In the genomic region with DNA sequence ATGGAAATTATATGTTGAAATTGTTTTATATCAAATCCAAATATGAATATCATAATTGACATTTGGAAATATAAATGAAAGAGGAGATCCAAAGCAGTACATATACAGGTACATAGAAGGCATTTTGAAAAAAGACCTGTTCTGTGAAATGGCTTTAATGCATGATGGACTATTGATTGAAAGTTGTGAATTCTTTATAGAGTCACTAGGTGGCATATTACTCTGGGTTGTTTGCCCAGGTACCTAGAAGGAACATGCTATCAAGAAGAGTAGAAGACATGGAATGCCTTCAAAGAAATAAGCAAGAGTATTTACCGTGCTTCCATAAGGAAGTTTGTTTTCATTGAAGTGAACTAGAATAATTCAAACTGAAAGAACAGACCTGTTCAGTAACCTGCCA, we compare ENCODE assay signal across 8 cellular contexts.
DNase-seq lines count a peak whose midpoint lies in the region; ATAC-seq and TF ChIP-seq lines count a peak whose summit lies in the region.

No MANE protein-coding gene starts in this region.

- POLR2A ChIA-PET in GM10248 (lab: Yijun Ruan, JAX), result no interaction called here

- TF ChIP-seq CTCF in mesothelial cell of epicardium (IDR thresholded peaks at IDR 0.05; ENCODE audit: unreplicated experiment) (no peak), GM10248 (IDR thresholded peaks at IDR 0.05; ENCODE audit: control extremely low read depth, extremely low read depth, low read depth, missing control alignments) (no peak), omental fat pad (IDR thresholded peaks at IDR 0.05) (no peak)

- no peaks in the 10 kb centered on the region for H3K27me3 Mint-ChIP-seq in activated T-helper 17 cell treated with anti-CD3 and anti-CD28 coated beads, Interleukin-2, amount 50 U/mL, for 72 hours
- H3K27me3 Mint-ChIP-seq in mesothelial cell of epicardium (ENCODE audit: low read depth), result no peaks in the 10 kb centered on the region

- in situ Hi-C loops in G401 (cut with HindIII; ENCODE audit: low sequenced_read_pairs), result no loop called here

- no peaks in the 10 kb centered on the region for H3K9me3 Mint-ChIP-seq in activated T-helper 17 cell treated with anti-CD3 and anti-CD28 coated beads, Interleukin-2, amount 50 U/mL, for 72 hours
- peaks cover 10% of the 10 kb centered on the region for H3K9me3 Mint-ChIP-seq in mesothelial cell of epicardium

- CTCF ChIA-PET in GM10248 (lab: Yijun Ruan, JAX), result no interaction called here

- no peak overlapping the region for H3K27ac Mint-ChIP-seq in activated T-helper 17 cell treated with anti-CD3 and anti-CD28 coated beads, Interleukin-2, amount 50 U/mL, for 72 hours
- peak overlapping the region; percentile 25 for H3K27ac Mint-ChIP-seq in mesothelial cell of epicardium

- H3K4me1 Mint-ChIP-seq in activated T-helper 17 cell treated with anti-CD3 and anti-CD28 coated beads, Interleukin-2, amount 50 U/mL, for 72 hours, result no peaks in the 10 kb centered on the region
- H3K4me1 Mint-ChIP-seq in mesothelial cell of epicardium, result no peaks in the 10 kb centered on the region

- DNase-seq in G401 (ENCODE audit: low spot score) (peak; percentile 14), HT-29 (ENCODE audit: low spot score) (peak; percentile 65), mesothelial cell of epicardium (ENCODE audit: low spot score in 2 of 2, unreplicated experiment in 2 of 2) (no peak), GM10248 (ENCODE audit: extremely low spot score) (no peak), omental fat pad (ENCODE audit: low spot score) (no peak)

- H3K36me3 Mint-ChIP-seq in activated T-helper 17 cell treated with anti-CD3 and anti-CD28 coated beads, Interleukin-2, amount 50 U/mL, for 72 hours (ENCODE audit: low read depth), result no peaks in the 10 kb centered on the region
- peaks cover 14% of the 10 kb centered on the region for H3K36me3 Mint-ChIP-seq in mesothelial cell of epicardium

- peak; percentile 59 for ATAC-seq in activated T-helper 17 cell treated with anti-CD3 and anti-CD28 coated beads, Interleukin-2, amount 50 U/mL, for 72 hours (replicated peaks)
- no peak for ATAC-seq in HG03520 (IDR thresholded peaks at IDR 0.05; ENCODE audit: unreplicated experiment)
- no peak for ATAC-seq in omental fat pad (ENCODE audit: low FRiP score)
- no peak for ATAC-seq in activated CD4-positive, CD25-positive, alpha-beta regulatory T cell treated with anti-CD3 and anti-CD28 coated beads, Interleukin-2, amount 50 U/mL, for 24 hours

- no peak overlapping the region for H3K4me3 Mint-ChIP-seq in activated T-helper 17 cell treated with anti-CD3 and anti-CD28 coated beads, Interleukin-2, amount 50 U/mL, for 72 hours
- H3K4me3 Mint-ChIP-seq in mesothelial cell of epicardium, result no peak overlapping the region

Comparison
In these comparisons a context has a peak if more than half of its experiments do, and no peak if none do; other contexts are left out.
1. DNase-seq: peak in G401 (single experiment) and HT-29 (single experiment); none in mesothelial cell of epicardium (0 of 2), GM10248 (single experiment) and omental fat pad (single experiment).